31 cellular contexts compared by ENCODE assay signal in genomic region chr10:34119456-34119855, GRCh38.
"Had no signal": no experiment of that assay in that cellular context is flagged by ENCODE, and none has a peak within 500 bp of the region (broad histone marks: within the 10 kb centered on the region; RNA-seq: fewer than 3 reads in every experiment).

No MANE protein-coding gene starts in this region.

- H3K9me3 Mint-ChIP-seq: activated CD4-positive, alpha-beta memory T cell treated with anti-CD3 and anti-CD28 coated beads for 36 hours; activated naive CD4-positive, alpha-beta T cell treated with anti-CD3 and anti-CD28 coated beads, Interleukin-2, amount 50 U/mL, for 24 hours; activated naive CD8-positive, alpha-beta T cell treated with anti-CD3 and anti-CD28 coated beads, Interleukin-2, amount 10 ng/mL, durations not matched to agents 7 days and 5 days; activated T-cell treated with anti-CD3 and anti-CD28 coated beads, Interleukin-2, amount 50 U/mL, for 4 hours; T-helper 1 cell treated with Interleukin-12 subunit alpha and Interleukin-12 subunit beta and Interleukin-4 antibody, amounts not matched to agents 30 μg/mL and 1 μg/mL, for 36 hours; T-helper 2 cell treated with Interferon-gamma antibody and Interleukin-4, amounts not matched to agents 5 μg/mL and 100 μg/mL, for 36 hours had no signal

- H3K27ac Mint-ChIP-seq: activated CD4-positive, alpha-beta memory T cell treated with anti-CD3 and anti-CD28 coated beads for 36 hours; activated naive CD4-positive, alpha-beta T cell treated with anti-CD3 and anti-CD28 coated beads, Interleukin-2, amount 50 U/mL, for 24 hours; activated naive CD8-positive, alpha-beta T cell treated with anti-CD3 and anti-CD28 coated beads, Interleukin-2, amount 10 ng/mL, durations not matched to agents 7 days and 5 days; activated T-helper 1 cell treated with anti-CD3 and anti-CD28 coated beads, Interleukin-12 subunit alpha, Interleukin-12 subunit beta, Interleukin-2, Interleukin-4 antibody, amounts not matched to agents 30 ng/mL and 10 ng/mL and 1 ng/mL, durations not matched to agents 14 hours and 24 hours and 36 hours; T-helper 1 cell treated with Interleukin-12 subunit alpha and Interleukin-12 subunit beta and Interleukin-4 antibody, amounts not matched to agents 30 μg/mL and 1 μg/mL, for 36 hours; T-helper 2 cell treated with Interferon-gamma antibody and Interleukin-4, amounts not matched to agents 5 μg/mL and 100 μg/mL, for 36 hours had no signal

- H3K27ac ChIP-seq: ascending aorta, cardiac muscle cell, KMS-11, SJSA1 had no signal

- H3K4me3 Mint-ChIP-seq: activated CD4-positive, alpha-beta memory T cell treated with anti-CD3 and anti-CD28 coated beads for 36 hours; activated naive CD4-positive, alpha-beta T cell treated with anti-CD3 and anti-CD28 coated beads, Interleukin-2, amount 50 U/mL, for 24 hours; activated naive CD8-positive, alpha-beta T cell treated with anti-CD3 and anti-CD28 coated beads, Interleukin-2, amount 10 ng/mL, durations not matched to agents 7 days and 5 days; activated T-cell treated with anti-CD3 and anti-CD28 coated beads, Interleukin-2, amount 50 U/mL, for 4 hours; activated T-helper 1 cell treated with anti-CD3 and anti-CD28 coated beads, Interleukin-12 subunit alpha, Interleukin-12 subunit beta, Interleukin-2, Interleukin-4 antibody, amounts not matched to agents 30 ng/mL and 10 ng/mL and 1 ng/mL, durations not matched to agents 14 hours and 24 hours and 36 hours; T-helper 1 cell treated with Interleukin-12 subunit alpha and Interleukin-12 subunit beta and Interleukin-4 antibody, amounts not matched to agents 30 μg/mL and 1 μg/mL, for 36 hours; T-helper 2 cell treated with Interferon-gamma antibody and Interleukin-4, amounts not matched to agents 5 μg/mL and 100 μg/mL, for 36 hours had no signal

- H3K4me3 ChIP-seq: ascending aorta, cardiac muscle cell, SJSA1 had no signal

- H3K36me3 Mint-ChIP-seq: activated CD4-positive, alpha-beta memory T cell treated with anti-CD3 and anti-CD28 coated beads for 36 hours; activated naive CD4-positive, alpha-beta T cell treated with anti-CD3 and anti-CD28 coated beads, Interleukin-2, amount 50 U/mL, for 24 hours; activated naive CD8-positive, alpha-beta T cell treated with anti-CD3 and anti-CD28 coated beads, Interleukin-2, amount 10 ng/mL, durations not matched to agents 7 days and 5 days had no signal

- H3K27me3 Mint-ChIP-seq: activated naive CD4-positive, alpha-beta T cell treated with anti-CD3 and anti-CD28 coated beads, Interleukin-2, amount 50 U/mL, for 24 hours; activated naive CD8-positive, alpha-beta T cell treated with anti-CD3 and anti-CD28 coated beads, Interleukin-2, amount 10 ng/mL, durations not matched to agents 7 days and 5 days had no signal

- H3K4me2 ChIP-seq: KMS-11, SK-N-SH had no signal

- H3K27me3 ChIP-seq: ascending aorta, cardiac muscle cell, SJSA1 had no signal

- H3K9me3 ChIP-seq: ascending aorta, SJSA1, SK-N-SH had no signal

- DNase-seq: activated CD4-positive, alpha-beta memory T cell treated with anti-CD3 and anti-CD28 coated beads for 36 hours; activated CD4-positive, alpha-beta T cell treated with anti-CD3 and anti-CD28 coated beads, Interleukin-2, amount 50 U/mL, for 1 hour; activated CD8-positive, alpha-beta memory T cell treated with anti-CD3 and anti-CD28 coated beads, Interleukin-2, amount 50 U/mL, for 4 hours; activated naive CD4-positive, alpha-beta T cell; activated naive CD8-positive, alpha-beta T cell treated with anti-CD3 and anti-CD28 coated beads, Interleukin-2, amount 10 ng/mL, durations not matched to agents 7 days and 5 days; activated T-cell treated with anti-CD3 and anti-CD28 coated beads for 4 hours; activated T-cell treated with anti-CD3 and anti-CD28 coated beads, Interleukin-2, amount 50 U/mL, for 4 hours; amygdala; MM.1S; MV-4-11; NCI-H1092; NCI-H1436 treated with DMSO at 0.1 percent for 48 hours; NCI-H187; NCI-H2029 treated with DMSO at 0.1 percent for 48 hours; NCI-H2107; NCI-H2171; NCI-H510A; NCI-H526; NCI-H748 treated with DMSO at 0.1 percent for 48 hours; NK-92 treated with Interleukin-12 subunit alpha and Interleukin-12 subunit beta, amount 100 ng/mL, for 24 hours; SHP77 treated with DMSO at 0.1 percent for 48 hours; SK-N-SH had no signal

- H3K36me3 ChIP-seq: ascending aorta, cardiac muscle cell, SJSA1 had no signal

- FAIRE-seq: TTC549 had no signal

- ATAC-seq: activated T-cell treated with anti-CD3 and anti-CD28 coated beads, Interleukin-2, amount 50 U/mL, for 4 hours had no signal

- H3K9ac ChIP-seq: KMS-11, SK-N-SH had no signal
